8 cellular contexts compared by ENCODE assay signal in the genomic region with DNA sequence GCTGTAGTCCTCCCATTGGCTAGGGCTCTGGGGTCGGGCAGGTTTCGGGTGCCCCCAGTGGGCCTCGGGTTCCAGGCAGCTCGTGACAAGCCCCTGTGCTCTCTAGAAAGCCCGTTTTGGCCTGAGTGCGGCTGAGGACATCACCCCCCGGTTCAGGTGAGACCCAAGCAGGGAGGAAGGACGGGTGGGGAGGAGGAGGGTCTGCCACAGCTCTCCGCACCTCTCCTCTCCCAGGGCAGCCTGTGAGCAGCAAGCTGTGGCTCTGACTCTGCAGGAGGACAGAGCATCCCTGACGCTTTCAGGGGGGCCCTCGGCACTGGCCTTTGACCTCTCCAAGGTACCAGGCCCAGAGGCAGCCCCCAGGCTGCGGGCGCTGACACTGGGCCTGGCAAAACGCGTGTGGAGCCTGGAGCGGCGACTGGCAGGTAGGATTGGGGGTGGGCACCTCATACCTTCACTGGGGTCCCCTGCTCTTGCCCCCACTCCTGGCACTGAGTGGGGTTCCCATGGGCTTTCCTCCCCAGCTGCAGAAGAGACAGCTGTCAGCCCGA. TPM values are rescaled to one million over a fixed set of nuclear protein-coding genes. Genes with fewer than 3 reads are reported as not detected.
DNase-seq lines count a peak whose midpoint lies in the region; ATAC-seq and TF ChIP-seq lines count a peak whose summit lies in the region.

No MANE protein-coding gene starts in this region.

- peak overlapping the region; percentile 70 to 85 (median 85) for H3K9ac ChIP-seq in skeletal muscle tissue (ENCODE audit: low read depth in 1 of 3, low read length in 3 of 3)

- H3K27ac ChIP-seq in SJSA1 (no peak overlapping the region), skeletal muscle tissue (ENCODE audit: low read depth, low read length) (peak overlapping the region; percentile 19)

- H3K4me3 ChIP-seq in SJSA1 (peak overlapping the region; percentile 44), fibroblast of villous mesenchyme (ENCODE audit: low read depth, low read length) (peak overlapping the region; percentile 67), skeletal muscle tissue (ENCODE audit: low read length in 3 of 3) (peak overlapping the region; percentile 83 to 84 (median 83))

- DNase-seq in SJSA1 (ENCODE audit: low read depth in 1 of 2, low spot score in 2 of 2) (no peak), fibroblast of villous mesenchyme (ENCODE audit: low read depth) (no peak), RPMI8226 (no peak), H4 (ENCODE audit: low spot score) (no peak), GM10266 (ENCODE audit: extremely low spot score) (no peak)

- H3K4me1 ChIP-seq in SJSA1 (replicated peaks), result peaks cover 23% of the 10 kb centered on the region
- peaks cover 13 to 18% (median 15%) of the 10 kb centered on the region in 3 donors for H3K4me1 ChIP-seq in skeletal muscle tissue (ENCODE audit: control insufficient read depth in 3 of 3, insufficient read depth in 3 of 3, low read length in 3 of 3)

- TF ChIP-seq CTCF in fibroblast of villous mesenchyme (IDR thresholded peaks at IDR 0.05; ENCODE audit: insufficient read depth, low read depth, low read length), result no peak
- no peak for TF ChIP-seq CTCF in GM10266 (IDR thresholded peaks at IDR 0.05; ENCODE audit: control insufficient read depth, insufficient read depth, low read depth, missing control alignments)

- no peaks in the 10 kb centered on the region for H3K27me3 ChIP-seq in SJSA1 (replicated peaks)
- peaks cover 6 to 15% (median 11%) of the 10 kb centered on the region in 3 donors for H3K27me3 ChIP-seq in skeletal muscle tissue (ENCODE audit: control insufficient read depth in 3 of 3, insufficient read depth in 3 of 3, low read length in 3 of 3)

- no peaks in the 10 kb centered on the region for H3K36me3 ChIP-seq in SJSA1
- H3K36me3 ChIP-seq in skeletal muscle tissue (ENCODE audit: control insufficient read depth in 3 of 3, insufficient read depth in 3 of 3, low read length in 3 of 3), result peaks cover 3 to 6% (median 3%) of the 10 kb centered on the region in 3 donors

- peaks cover 13% of the 10 kb centered on the region for H3K9me3 ChIP-seq in SJSA1 (replicated peaks)
- H3K9me3 ChIP-seq in skeletal muscle tissue (ENCODE audit: control insufficient read depth in 3 of 3, low read length in 3 of 3), result peaks cover 0 to 4% (median 0%) of the 10 kb centered on the region in 3 donors

- peak; percentile 4 for ATAC-seq in GM18907 (IDR thresholded peaks at IDR 0.05; ENCODE audit: unreplicated experiment)
- ATAC-seq in GM21737 (IDR thresholded peaks at IDR 0.05; ENCODE audit: unreplicated experiment), result no peak

RNA-seq across cellular contexts. Expression of a gene that starts 0.7 kb away (rescaled TPM):
- total RNA-seq in SJSA1 (2014; rRNA removed; shearing (Covaris generic)), result 14.5 and 15.1 TPM in 2 replicates
- 9.9 and 18.0 TPM in 2 replicates for total RNA-seq in fibroblast of villous mesenchyme
- total RNA-seq in skeletal muscle tissue, result 2.1 TPM
- total RNA-seq in H4 (2014; rRNA removed; shearing (Covaris generic)), result 32.0 and 41.3 TPM in 2 replicates

RNA-seq across cellular contexts. Expression of a gene that starts 3.5 kb away (rescaled TPM):
- 0.89 TPM in 1 of 2 replicates, not detected in the other for total RNA-seq in SJSA1 (2014; rRNA removed; shearing (Covaris generic))
- total RNA-seq in fibroblast of villous mesenchyme, result 19.0 and 43.2 TPM in 2 replicates
- not detected for total RNA-seq in skeletal muscle tissue
- 0.64 TPM in 1 of 2 replicates, not detected in the other for total RNA-seq in H4 (2014; rRNA removed; shearing (Covaris generic))

RNA-seq across cellular contexts. Expression of a gene that starts 10.1 kb away (rescaled TPM):
- not detected in 2 replicates for total RNA-seq in SJSA1 (2014; rRNA removed; shearing (Covaris generic))
- total RNA-seq in fibroblast of villous mesenchyme (3.2 and 3.5 TPM in 2 replicates), skeletal muscle tissue (under 0.01 TPM)
- not detected in 2 replicates for total RNA-seq in H4 (2014; rRNA removed; shearing (Covaris generic))

RNA-seq across cellular contexts. Expression of a gene that starts 15.6 kb away (rescaled TPM):
- not detected in 2 replicates for total RNA-seq in SJSA1 (2014; rRNA removed; shearing (Covaris generic))
- total RNA-seq in fibroblast of villous mesenchyme (10.8 and 21.9 TPM in 2 replicates), skeletal muscle tissue (4.2 TPM)
- not detected in 2 replicates for total RNA-seq in H4 (2014; rRNA removed; shearing (Covaris generic))

RNA-seq across cellular contexts. Expression of a gene that starts 35.1 kb away (rescaled TPM):
- total RNA-seq in SJSA1 (2014; rRNA removed; shearing (Covaris generic)), result 0.81 and 1.3 TPM in 2 replicates
- 14.7 and 15.5 TPM in 2 replicates for total RNA-seq in fibroblast of villous mesenchyme
- total RNA-seq in skeletal muscle tissue, result 5.2 TPM
- 4.9 and 22.4 TPM in 2 replicates for total RNA-seq in H4 (2014; rRNA removed; shearing (Covaris generic))

Comparison
In these comparisons a context has a peak if more than half of its experiments do, and no peak if none do; other contexts are left out.
1. RNA of a gene that starts 3.5 kb away (total RNA-seq): 19.0 to 43.2 TPM in fibroblast of villous mesenchyme; 0.89 TPM in SJSA1, 0.64 TPM in H4 and not detected in skeletal muscle tissue (single experiment); every median in the first group is over 10 times any median in the second.
2. Peak in every context shown above with its lines, with median percentiles within 50 percentile points of each other: H3K4me3 ChIP-seq.